18 cellular contexts compared by ENCODE assay signal in the genomic region with DNA sequence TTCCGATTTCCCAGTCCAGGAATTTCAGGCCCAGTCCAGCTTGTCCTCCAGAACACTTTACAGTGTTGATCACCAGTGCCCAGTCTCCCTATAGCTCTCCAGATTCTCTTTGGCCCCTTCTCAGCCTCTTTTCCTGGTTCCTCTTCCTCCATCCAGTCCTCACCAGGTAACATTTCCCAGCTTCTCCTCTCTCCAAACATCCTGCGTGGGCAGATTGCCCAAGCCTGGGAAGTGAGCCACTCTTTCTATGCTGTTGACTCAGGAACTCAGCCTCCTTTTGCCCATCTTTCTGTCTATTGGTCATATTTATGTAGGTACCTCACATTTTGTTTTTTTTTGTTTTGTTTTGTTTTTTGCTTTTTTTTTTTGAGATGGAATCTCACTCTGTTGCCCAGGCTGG.
A peak's percentile ranks its signal among the peaks of the same experiment; 100 is the strongest.
DNase-seq lines count a peak whose midpoint lies in the region; ATAC-seq and TF ChIP-seq lines count a peak whose summit lies in the region.
"Had no signal": no experiment of that assay in that cellular context is flagged by ENCODE, and none has a peak within 500 bp of the region (broad histone marks: within the 10 kb centered on the region; RNA-seq: fewer than 3 reads in every experiment).

No MANE protein-coding gene starts in this region.

- no peaks in the 10 kb centered on the region for H3K36me3 Mint-ChIP-seq in nephron progenitor cell (ENCODE audit: low read depth)
- H3K36me3 Mint-ChIP-seq in activated T-cell treated with anti-CD3 and anti-CD28 coated beads, Interleukin-2, amount 50 U/mL, for 72 hours (ENCODE audit: insufficient read depth in 2 of 2) = no peaks in the 10 kb centered on the region
- H3K36me3 Mint-ChIP-seq: IgD-negative memory B cell had no signal

- H3K27ac ChIP-seq in PC-3 (ENCODE audit: low read length) = peak overlapping the region; percentile 1; the same call in 1 of the 2 replicates
- H3K27ac ChIP-seq in esophagus muscularis mucosa (replicated peaks in 1 of 4) = no peak overlapping the region
- no peak overlapping the region for H3K27ac ChIP-seq in dorsolateral prefrontal cortex
- H3K27ac ChIP-seq: A549 had no signal

- TF ChIP-seq CTCF in PC-3 (conservative IDR thresholded peaks at IDR 0.05; ENCODE audit: low read depth, low read length) (no peak), esophagus muscularis mucosa (IDR thresholded peaks at IDR 0.05) (no peak), nephron progenitor cell (IDR thresholded peaks at IDR 0.05) (no peak), dorsolateral prefrontal cortex (IDR thresholded peaks at IDR 0.05 in 54 of 56, conservative IDR thresholded peaks at IDR 0.05 in 2 of 56; ENCODE audit: low read depth in 1 of 56, partially characterized antibody in 56 of 56) (no peak)

- peaks cover 50% of the 10 kb centered on the region for H3K4me1 Mint-ChIP-seq in nephron progenitor cell
- H3K4me1 Mint-ChIP-seq in activated T-cell treated with anti-CD3 and anti-CD28 coated beads, Interleukin-2, amount 50 U/mL, for 72 hours (ENCODE audit: low read depth) = no peaks in the 10 kb centered on the region

- H3K4me2 ChIP-seq in PC-3 (ENCODE audit: low read length) = no peak overlapping the region
- H3K4me2 ChIP-seq: A549 had no signal

- TF ChIP-seq POLR2A in esophagus muscularis mucosa (IDR thresholded peaks at IDR 0.05; ENCODE audit: low read depth) = no peak

- H4K20me1 ChIP-seq in PC-3 (ENCODE audit: low read length) = 0 out of 2 replicates have a peak, but pooled peaks cover 4% of the 10 kb centered on the region

- H3K36me3 ChIP-seq in PC-3 (ENCODE audit: low read depth, low read length) (no peaks in the 10 kb centered on the region), esophagus muscularis mucosa (no peaks in the 10 kb centered on the region)
- H3K36me3 ChIP-seq: BE2C, Peyer's patch had no signal

- peaks cover 5% of the 10 kb centered on the region for H3K27me3 Mint-ChIP-seq in nephron progenitor cell (ENCODE audit: low read depth, poor library complexity)
- no peaks in the 10 kb centered on the region for H3K27me3 Mint-ChIP-seq in activated T-cell treated with anti-CD3 and anti-CD28 coated beads, Interleukin-2, amount 50 U/mL, for 72 hours (ENCODE audit: low read depth)

- H3K27ac Mint-ChIP-seq in nephron progenitor cell = peak overlapping the region; percentile 74
- H3K27ac Mint-ChIP-seq in activated T-cell treated with anti-CD3 and anti-CD28 coated beads, Interleukin-2, amount 50 U/mL, for 72 hours = no peak overlapping the region
- H3K27ac Mint-ChIP-seq: IgD-negative memory B cell had no signal

- peak; percentile 64 for ATAC-seq in PC-3
- ATAC-seq in activated T-cell treated with anti-CD3 and anti-CD28 coated beads, Interleukin-2, amount 50 U/mL, for 72 hours (replicated peaks in 1 of 2) = no peak
- ATAC-seq in stimulated activated naive CD8-positive, alpha-beta T cell treated with anti-CD3 and anti-CD28 coated beads, Interleukin-15, Interleukin-2, amounts not matched to agents 100 U/mL and 50 U/mL, for 24 hours = no peak
- ATAC-seq: A549 had no signal

- intact Hi-C loops in PC-3 (cut with micrococcal nuclease) = no loop called here
- intact Hi-C loops in esophagus muscularis mucosa (cut with DNase I) = no loop called here
- intact Hi-C loops in dorsolateral prefrontal cortex (cut with DNase I) = no loop called here

- H3K9me3 Mint-ChIP-seq in nephron progenitor cell = peaks cover 5% of the 10 kb centered on the region
- H3K9me3 Mint-ChIP-seq in activated T-cell treated with anti-CD3 and anti-CD28 coated beads, Interleukin-2, amount 50 U/mL, for 72 hours = peaks cover 1 to 4% of the 10 kb centered on the region in 2 donors
- H3K9me3 Mint-ChIP-seq: IgD-negative memory B cell had no signal

- no peak overlapping the region for H3K9ac ChIP-seq in PC-3 (ENCODE audit: low read length)

- 83% methylated on average over 2 of the region's 2 CpGs for WGBS in esophagus muscularis mucosa

- CTCF ChIA-PET in PC-3 (lab: Charles Lee) = no interaction called here

- no peak overlapping the region for H2AFZ ChIP-seq in PC-3 (ENCODE audit: low read length)

- H3K79me2 ChIP-seq in PC-3 (ENCODE audit: low read length) = peaks cover 15% of the 10 kb centered on the region; the same call in 1 of the 2 replicates

- H3K4me3 ChIP-seq in PC-3 (ENCODE audit: low read length) (no peak overlapping the region), esophagus muscularis mucosa (no peak overlapping the region), dorsolateral prefrontal cortex (no peak overlapping the region)
- H3K4me3 ChIP-seq: A549, Peyer's patch had no signal

- no peaks in the 10 kb centered on the region for H3F3A ChIP-seq in PC-3 (ENCODE audit: low read length, unreplicated experiment)

- no peaks in the 10 kb centered on the region for H3K9me3 ChIP-seq in PC-3 (ENCODE audit: low read length)
- no peaks in the 10 kb centered on the region for H3K9me3 ChIP-seq in esophagus muscularis mucosa
- H3K9me3 ChIP-seq: A549, BE2C, Peyer's patch had no signal

- no peaks in the 10 kb centered on the region for H3K27me3 ChIP-seq in PC-3 (ENCODE audit: low read length)
- H3K27me3 ChIP-seq in esophagus muscularis mucosa = no peaks in the 10 kb centered on the region
- H3K27me3 ChIP-seq in dorsolateral prefrontal cortex = no peaks in the 10 kb centered on the region
- H3K27me3 ChIP-seq: BE2C, Peyer's patch had no signal

- no peaks in the 10 kb centered on the region for H3K9me2 ChIP-seq in PC-3 (replicated peaks; ENCODE audit: low read length)

- no peak for TF ChIP-seq EP300 in esophagus muscularis mucosa (IDR thresholded peaks at IDR 0.05)

- POLR2A ChIA-PET in PC-3 (lab: Charles Lee; ENCODE audit: unreplicated experiment) = interaction anchor here (0.7 kb wide), 1 partner anchor 452 kb away, joined by 3 read pairs; no protein-coding TSS in a partner anchor

- no peak overlapping the region for H3K4me3 Mint-ChIP-seq in nephron progenitor cell
- H3K4me3 Mint-ChIP-seq in activated T-cell treated with anti-CD3 and anti-CD28 coated beads, Interleukin-2, amount 50 U/mL, for 72 hours = no peak overlapping the region
- H3K4me3 Mint-ChIP-seq: IgD-negative memory B cell had no signal

- H3K4me1 ChIP-seq in PC-3 (ENCODE audit: insufficient read depth, low read length) (peaks cover 23% of the 10 kb centered on the region), esophagus muscularis mucosa (peaks cover 0 to 5% (median 0%) of the 10 kb centered on the region in 4 donors)
- H3K4me1 ChIP-seq: A549, BE2C, Peyer's patch had no signal

- DNase-seq in M059J (ENCODE audit: low read depth) = peak; percentile 42
- peak; percentile 77 for DNase-seq in PC-3
- DNase-seq in esophagus muscularis mucosa (ENCODE audit: extremely low spot score) = peak; percentile 88
- DNase-seq in nephron progenitor cell = no peak
- DNase-seq in activated T-cell treated with anti-CD3 and anti-CD28 coated beads, Interleukin-2, amount 50 U/mL, for 72 hours = no peak
- DNase-seq in stimulated activated naive CD8-positive, alpha-beta T cell treated with anti-CD3 and anti-CD28 coated beads, Interleukin-15, Interleukin-2, amounts not matched to agents 100 U/mL and 50 U/mL, for 24 hours = no peak
- DNase-seq in NCI-H226 = no peak
- DNase-seq in dorsolateral prefrontal cortex = no peak
- DNase-seq: BE2C, DMS79, NCI-H1694, NCI-H2107, NCI-H2227 treated with DMSO at 0.1 percent for 48 hours, NCI-H510A treated with DMSO at 0.1 percent for 48 hours, NCI-H748 treated with DMSO at 0.1 percent for 48 hours, Peyer's patch had no signal

- no TSS peak for BruUV-seq in PC-3 (replicated peaks; lab: Mats Ljungman, UMichigan)

Comparison
In these comparisons a context has a peak if more than half of its experiments do, and no peak if none do; other contexts are left out.
1. DNase-seq: peak in M059J (single experiment), PC-3 (single experiment) and esophagus muscularis mucosa (single experiment); none in nephron progenitor cell (single experiment), activated T-cell treated with anti-CD3 and anti-CD28 coated beads, Interleukin-2, amount 50 U/mL, for 72 hours (0 of 2), stimulated activated naive CD8-positive, alpha-beta T cell treated with anti-CD3 and anti-CD28 coated beads, Interleukin-15, Interleukin-2, amounts not matched to agents 100 U/mL and 50 U/mL, for 24 hours (single experiment), NCI-H226 (single experiment) and dorsolateral prefrontal cortex (0 of 10).